24 cellular contexts compared by ENCODE assay signal in genomic region chr5:74304536-74304935, GRCh38.
"Had no signal": no experiment of that assay in that cellular context is flagged by ENCODE, and none has a peak within 500 bp of the region (broad histone marks: within the 10 kb centered on the region; RNA-seq: fewer than 3 reads in every experiment).

No MANE protein-coding gene starts in this region.

- H3K27me3 ChIP-seq: colonic mucosa, esophagus squamous epithelium, foreskin keratinocyte, hepatocyte, ovary, right atrium auricular region, sigmoid colon, stomach, transverse colon, uterus had no signal

- DNase-seq: colonic mucosa; dermis blood vessel endothelial cell; esophagus squamous epithelium; foreskin keratinocyte; head of caudate nucleus; kidney; left cardiac atrium; left ventricle myocardium superior; mesenchymal stem cell; naive thymus-derived CD8-positive, alpha-beta T cell; nucleus accumbens; ovary; sigmoid colon; small intestine; stimulated activated CD4-positive, alpha-beta T cell treated with anti-CD3 and anti-CD28 coated beads, Interleukin-12 subunit alpha, Interleukin-12 subunit beta, amount 100 ng/mL, for 4 hours; stimulated activated naive CD4-positive, alpha-beta T cell; stomach; substantia nigra; transverse colon; uterus had no signal

- H3K9me3 ChIP-seq: colonic mucosa, esophagus squamous epithelium, ovary, right atrium auricular region, sigmoid colon, stomach, thoracic aorta, transverse colon, uterus had no signal

- H3K4me1 ChIP-seq: colonic mucosa, esophagus squamous epithelium, foreskin keratinocyte, right atrium auricular region, sigmoid colon, stomach, transverse colon, uterus had no signal

- H3K4me3 ChIP-seq: colonic mucosa, esophagus squamous epithelium, hepatocyte, lung, ovary, right atrium auricular region, sigmoid colon, stomach, thoracic aorta, transverse colon, uterus had no signal

- H3K36me3 ChIP-seq: colonic mucosa, esophagus squamous epithelium, ovary, right atrium auricular region, sigmoid colon, stomach, thoracic aorta, transverse colon, uterus had no signal

- ATAC-seq: foreskin keratinocyte; left cardiac atrium; left ventricle myocardium superior; naive thymus-derived CD8-positive, alpha-beta T cell had no signal

- H3K27ac ChIP-seq: colonic mucosa, esophagus squamous epithelium, foreskin keratinocyte, hepatocyte, ovary, right atrium auricular region, sigmoid colon, stomach, thoracic aorta, transverse colon, uterus had no signal
